Comparison of ENCODE assay signal across 27 cellular contexts in genomic region chr2:188517549-188518255, GRCh38.
DNase-seq lines count a peak whose midpoint lies in the region; ATAC-seq and TF ChIP-seq lines count a peak whose summit lies in the region.
"Had no signal": no experiment of that assay in that cellular context is flagged by ENCODE, and none has a peak within 500 bp of the region (broad histone marks: within the 10 kb centered on the region; RNA-seq: fewer than 3 reads in every experiment).

No MANE protein-coding gene starts in this region.

- TF ChIP-seq EP300 in SK-N-SH (IDR thresholded peaks at IDR 0.05; ENCODE audit: borderline replicate concordance in 1 of 2, low read depth in 1 of 2, low read length in 1 of 2) = no peak

- H2BK12ac ChIP-seq in neuronal stem cell (ENCODE audit: low read length) = no peak overlapping the region

- no peak overlapping the region for H3K14ac ChIP-seq in neuronal stem cell (ENCODE audit: low read length)

- no peak overlapping the region for H3K4ac ChIP-seq in neuronal stem cell (ENCODE audit: low read length)

- H3K23ac ChIP-seq in neuronal stem cell (ENCODE audit: low read depth, low read length, poor library complexity) = no peak overlapping the region

- no peak for TF ChIP-seq RAD21 in SK-N-SH (IDR thresholded peaks at IDR 0.05; ENCODE audit: low read length)

- peak; percentile 55 for DNase-seq in EH (ENCODE audit: low read depth)
- no peak for DNase-seq in SK-N-SH
- DNase-seq in hepatocyte (ENCODE audit: low spot score) = peak; percentile 48
- DNase-seq in neuronal stem cell (ENCODE audit: low spot score) = no peak
- no peak for DNase-seq in stimulated activated CD8-positive, alpha-beta memory T cell treated with anti-CD3 and anti-CD28 coated beads, Interleukin-4, amount 100 ng/mL, for 48 hours
- no peak for DNase-seq in hypothalamus (lab: John Stamatoyannopoulos, UW)
- DNase-seq: activated CD4-positive, alpha-beta T cell treated with anti-CD3 and anti-CD28 coated beads, Interleukin-2, amount 50 U/mL, for 48 hours; activated naive CD8-positive, alpha-beta T cell treated with anti-CD3 and anti-CD28 coated beads, Interleukin-2, amount 10 ng/mL, durations not matched to agents 7 days and 5 days; COR-L47; DND-41; GOT3; NCI-H1417; NK-92 treated with Interleukin-12 subunit alpha and Interleukin-12 subunit beta, amount 100 ng/mL, for 24 hours; Peyer's patch; small intestine; stimulated activated CD4-positive, alpha-beta T cell treated with anti-CD3 and anti-CD28 coated beads, Interleukin-2, amount 100 ng/mL, for 48 hours; stimulated activated naive CD4-positive, alpha-beta T cell treated with Interleukin-2 at 50 U/mL for 16 hours; T-helper 17 cell; thyroid gland had no signal

- H2AFZ ChIP-seq in SK-N-SH (ENCODE audit: low read depth) = no peak overlapping the region
- H2AFZ ChIP-seq in hepatocyte = no peak overlapping the region
- H2AFZ ChIP-seq in neuronal stem cell (ENCODE audit: low read length) = no peak overlapping the region

- CTCF ChIA-PET in SK-N-SH (lab: Yijun Ruan, JAX) = no interaction called here

- POLR2A ChIA-PET in SK-N-SH (lab: Yijun Ruan, JAX) = no interaction called here

- 64% methylated on average over 7 of the region's 7 CpGs for WGBS in SK-N-SH (ENCODE audit: low lambda C conversion rate)
- WGBS in hepatocyte (ENCODE audit: low lambda C conversion rate, missing lambda C conversion rate) = 42% methylated on average over 7 of the region's 7 CpGs
- no CpG with 5 or more reads among the region's 7 CpGs for WGBS in neuronal stem cell (ENCODE audit: extremely low coverage in 2 of 2, insufficient read length in 2 of 2, insufficient replicate concordance in 1 of 2), 2 donors

- H3F3A ChIP-seq in SK-N-SH (replicated peaks; ENCODE audit: insufficient read depth) = peaks cover 14% of the 10 kb centered on the region

- H3K27me3 ChIP-seq in SK-N-SH (ENCODE audit: insufficient read depth) = no peaks in the 10 kb centered on the region
- H3K27me3 ChIP-seq in hepatocyte = no peaks in the 10 kb centered on the region
- H3K27me3 ChIP-seq in rectal smooth muscle tissue (ENCODE audit: control insufficient read depth, insufficient read depth, low read length) = no peaks in the 10 kb centered on the region
- H3K27me3 ChIP-seq in neuronal stem cell (ENCODE audit: control insufficient read depth in 3 of 3, insufficient read depth in 3 of 3, low read depth in 1 of 3, low read length in 3 of 3) = no peaks in the 10 kb centered on the region
- H3K27me3 ChIP-seq: BLaER1, breast epithelium, Peyer's patch, SJSA1, thyroid gland had no signal

- H3K79me1 ChIP-seq in neuronal stem cell (ENCODE audit: low read depth, low read length) = no peaks in the 10 kb centered on the region

- H2BK15ac ChIP-seq in neuronal stem cell (ENCODE audit: low read length) = no peak overlapping the region

- 0 out of 2 replicates have a peak overlapping the region, but pooled peaks have one; percentile 9 for H3K4me2 ChIP-seq in SK-N-SH
- peak overlapping the region; percentile 57 for H3K4me2 ChIP-seq in hepatocyte
- H3K4me2 ChIP-seq in neuronal stem cell (ENCODE audit: insufficient read depth, low read length, poor library complexity, severe bottlenecking) = no peak overlapping the region
- H3K4me2 ChIP-seq: BLaER1 had no signal

- ATAC-seq in GM19467 (IDR thresholded peaks at IDR 0.05; ENCODE audit: unreplicated experiment) = no peak
- ATAC-seq: natural killer cell treated with Interleukin-12 subunit alpha and Interleukin-12 subunit beta and Interleukin-15 and Interleukin-18, amount 100 ng/mL, for 72 hours; T-helper 17 cell had no signal

- H3K27ac ChIP-seq in SK-N-SH (ENCODE audit: low read depth in 2 of 2, low read length in 1 of 2) (peak overlapping the region; percentile 50 to 70), hepatocyte (peak overlapping the region; percentile 53), rectal smooth muscle tissue (ENCODE audit: low read depth, low read length) (peak overlapping the region; percentile 1), neuronal stem cell (replicated peaks; ENCODE audit: low read length) (no peak overlapping the region)
- H3K27ac ChIP-seq: BLaER1, breast epithelium, coronary artery, Peyer's patch, prostate gland, SJSA1, thyroid gland had no signal

- TF ChIP-seq CTCF in SK-N-SH (IDR thresholded peaks at IDR 0.05) (no peak), hepatocyte (IDR thresholded peaks at IDR 0.05; ENCODE audit: poor library complexity) (no peak)

- no peak overlapping the region for H4K91ac ChIP-seq in neuronal stem cell (ENCODE audit: low read depth, low read length, poor library complexity)

- H3K9me3 ChIP-seq in SK-N-SH (no peaks in the 10 kb centered on the region), hepatocyte (ENCODE audit: low read depth) (no peaks in the 10 kb centered on the region), neuronal stem cell (replicated peaks in 1 of 2; ENCODE audit: control insufficient read depth in 2 of 2, insufficient read depth in 1 of 2, low read depth in 1 of 2, low read length in 2 of 2) (peaks cover 0 to 4% of the 10 kb centered on the region in 2 donors)
- H3K9me3 ChIP-seq: BLaER1, breast epithelium, Peyer's patch, prostate gland, SJSA1, thyroid gland had no signal

- H4K20me1 ChIP-seq in SK-N-SH (ENCODE audit: insufficient read depth) (no peaks in the 10 kb centered on the region), hepatocyte (ENCODE audit: insufficient read depth, poor library complexity, severe bottlenecking) (no peaks in the 10 kb centered on the region)
- H4K20me1 ChIP-seq: BLaER1 had no signal

- H3K4me1 ChIP-seq in SK-N-SH (ENCODE audit: control insufficient read depth in 1 of 2, insufficient read depth in 2 of 2, low read depth in 1 of 2, low read length in 1 of 2) (peaks cover 12% of the 10 kb centered on the region in 2 experiments; a peak in 3 of 4 replicates), hepatocyte (ENCODE audit: insufficient read depth) (peaks cover 11% of the 10 kb centered on the region), rectal smooth muscle tissue (ENCODE audit: control insufficient read depth, insufficient read depth, low read length) (peaks cover 10% of the 10 kb centered on the region), neuronal stem cell (ENCODE audit: control insufficient read depth in 2 of 2, insufficient read depth in 1 of 2, low read depth in 1 of 2, low read length in 2 of 2) (no peaks in the 10 kb centered on the region)
- H3K4me1 ChIP-seq: BLaER1, breast epithelium, Peyer's patch, prostate gland, thyroid gland had no signal

- no peak overlapping the region for H4K8ac ChIP-seq in neuronal stem cell (ENCODE audit: low read depth, low read length)

- peaks cover 0 to 8% of the 10 kb centered on the region in 2 experiments for H3K36me3 ChIP-seq in SK-N-SH (replicated peaks in 1 of 2; ENCODE audit: control insufficient read depth in 1 of 2, insufficient read depth in 2 of 2, low read length in 1 of 2)
- H3K36me3 ChIP-seq in hepatocyte (replicated peaks; ENCODE audit: insufficient read depth, low read depth) = no peaks in the 10 kb centered on the region
- no peaks in the 10 kb centered on the region for H3K36me3 ChIP-seq in rectal smooth muscle tissue (ENCODE audit: control insufficient read depth, insufficient read depth, low read length)
- H3K36me3 ChIP-seq in neuronal stem cell (replicated peaks in 1 of 2; ENCODE audit: control insufficient read depth in 2 of 2, insufficient read depth in 2 of 2, low read length in 2 of 2) = peaks cover 0 to 15% of the 10 kb centered on the region in 2 donors
- H3K36me3 ChIP-seq: BLaER1, breast epithelium, Peyer's patch, prostate gland, thyroid gland had no signal

- no peaks in the 10 kb centered on the region for H3K9me2 ChIP-seq in SK-N-SH
- no peaks in the 10 kb centered on the region for H3K9me2 ChIP-seq in hepatocyte (replicated peaks; ENCODE audit: insufficient read depth)

- H3K9ac ChIP-seq in SK-N-SH (no peak overlapping the region), rectal smooth muscle tissue (ENCODE audit: low read length) (no peak overlapping the region), neuronal stem cell (ENCODE audit: low read depth, low read length, poor library complexity) (no peak overlapping the region)
- H3K9ac ChIP-seq: BLaER1 had no signal

- H3K4me3 ChIP-seq in SK-N-SH (ENCODE audit: low read depth in 2 of 2, low read length in 1 of 2) (no peak overlapping the region), hepatocyte (no peak overlapping the region), rectal smooth muscle tissue (ENCODE audit: low read length) (no peak overlapping the region), neuronal stem cell (ENCODE audit: low read length in 2 of 2) (no peak overlapping the region)
- H3K4me3 ChIP-seq: BLaER1, breast epithelium, coronary artery, Peyer's patch, prostate gland, SJSA1, thyroid gland had no signal

- no peak overlapping the region for H2BK5ac ChIP-seq in neuronal stem cell (ENCODE audit: low read length)

- no peak overlapping the region for H3K18ac ChIP-seq in neuronal stem cell (ENCODE audit: low read length)

- peaks cover 8% of the 10 kb centered on the region; the same call in 1 of the 2 replicates for H3K79me2 ChIP-seq in SK-N-SH (ENCODE audit: insufficient read depth)
- H3K79me2 ChIP-seq in hepatocyte = no peaks in the 10 kb centered on the region

- no peak overlapping the region for H2BK120ac ChIP-seq in neuronal stem cell (ENCODE audit: low read depth, low read length)

- H2AK5ac ChIP-seq in neuronal stem cell (ENCODE audit: low read depth, low read length) = no peak overlapping the region

TF ChIP-seq in SK-N-SH, 30 proteins besides CTCF, POLR2A, EP300 and RAD21 (continues in another document):
- TF ChIP-seq USF1 (IDR thresholded peaks at IDR 0.05; ENCODE audit: borderline replicate concordance, low read depth) (no peak), TEAD4 (IDR thresholded peaks at IDR 0.05; ENCODE audit: borderline replicate concordance, insufficient read depth) (no peak)

Comparison
In these comparisons a context has a peak if more than half of its experiments do, and no peak if none do; other contexts are left out.
1. DNase-seq: peak in EH (single experiment) and hepatocyte (single experiment); none in SK-N-SH (single experiment), neuronal stem cell (single experiment), stimulated activated CD8-positive, alpha-beta memory T cell treated with anti-CD3 and anti-CD28 coated beads, Interleukin-4, amount 100 ng/mL, for 48 hours (single experiment) and hypothalamus (0 of 51).